In genomic region chr3:55852326-55852725, GRCh38 we compare ENCODE assay signal across 37 cellular contexts.
"Had no signal": no experiment of that assay in that cellular context is flagged by ENCODE, and none has a peak within 500 bp of the region (broad histone marks: within the 10 kb centered on the region; RNA-seq: fewer than 3 reads in every experiment).

No MANE protein-coding gene starts in this region.

- H3K27ac Mint-ChIP-seq: activated naive CD4-positive, alpha-beta T cell treated with anti-CD3 and anti-CD28 coated beads for 36 hours; activated naive CD4-positive, alpha-beta T cell treated with anti-CD3 and anti-CD28 coated beads, Interleukin-2, amount 10 ng/mL, durations not matched to agents 7 days and 5 days; activated naive CD4-positive, alpha-beta T cell treated with anti-CD3 and anti-CD28 coated beads, Interleukin-2, amount 50 U/mL, for 24 hours; activated naive CD4-positive, alpha-beta T cell treated with anti-CD3 and anti-CD28 coated beads, Interleukin-2, amount 50 U/mL, for 72 hours; activated naive CD8-positive, alpha-beta T cell; activated naive CD8-positive, alpha-beta T cell treated with anti-CD3 and anti-CD28 coated beads for 36 hours; activated naive CD8-positive, alpha-beta T cell treated with anti-CD3 and anti-CD28 coated beads, Interleukin-2, amount 10 ng/mL, durations not matched to agents 7 days and 5 days; activated naive CD8-positive, alpha-beta T cell treated with anti-CD3 and anti-CD28 coated beads, Interleukin-2, amount 50 U/mL, for 24 hours; activated T-cell treated with anti-CD3 and anti-CD28 coated beads, Interleukin-2, amount 50 U/mL, for 24 hours; activated T-cell treated with anti-CD3 and anti-CD28 coated beads, Interleukin-2, amount 50 U/mL, for 72 hours; activated T-helper 1 cell treated with anti-CD3 and anti-CD28 coated beads, Interleukin-12 subunit alpha, Interleukin-12 subunit beta, Interleukin-2, Interleukin-4 antibody, amounts not matched to agents 30 ng/mL and 10 ng/mL and 1 ng/mL, durations not matched to agents 14 hours and 24 hours and 36 hours; activated T-helper 17 cell treated with anti-CD3 and anti-CD28 coated beads, Interleukin-2, amount 50 U/mL, for 72 hours; activated T-helper 2 cell treated with anti-CD3 and anti-CD28 coated beads, Interferon-gamma antibody, Interleukin-2, Interleukin-4, amounts not matched to agents 10 μg/mL and 5 μg/mL and 100 μg/mL, durations not matched to agents 14 hours and 24 hours and 36 hours; brain had no signal

- H3K4me1 ChIP-seq: adrenal gland, ascending aorta, body of pancreas, breast epithelium had no signal

- ATAC-seq: activated naive CD4-positive, alpha-beta T cell treated with anti-CD3 and anti-CD28 coated beads, Interleukin-2, amount 50 U/mL, for 72 hours; activated naive CD8-positive, alpha-beta T cell treated with anti-CD3 and anti-CD28 coated beads, Interleukin-2, amount 50 U/mL, for 24 hours; activated T-cell treated with anti-CD3 and anti-CD28 coated beads, Interleukin-2, amount 50 U/mL, for 4 hours; activated T-cell treated with anti-CD3 and anti-CD28 coated beads, Interleukin-2, amount 50 U/mL, for 72 hours; activated T-helper 17 cell treated with anti-CD3 and anti-CD28 coated beads, Interleukin-2, amount 50 U/mL, for 72 hours; body of pancreas had no signal

- H3K36me3 ChIP-seq: adrenal gland, ascending aorta, brain microvascular endothelial cell, breast epithelium, cardiac muscle cell had no signal

- DNase-seq: activated effector memory CD4-positive, alpha-beta T cell treated with anti-CD3 and anti-CD28 coated beads, Interleukin-2, amount 50 U/mL, for 16 hours; activated effector memory CD4-positive, alpha-beta T cell treated with Interleukin-2 at 50 U/mL for 16 hours; activated gamma-delta T cell; activated gamma-delta T cell treated with Interleukin-2 at 50 U/mL for 16 hours; activated naive CD4-positive, alpha-beta T cell; activated naive CD4-positive, alpha-beta T cell treated with anti-CD3 and anti-CD28 coated beads for 36 hours; activated naive CD4-positive, alpha-beta T cell treated with anti-CD3 and anti-CD28 coated beads, Interleukin-2, amount 10 ng/mL, durations not matched to agents 7 days and 5 days; activated naive CD4-positive, alpha-beta T cell treated with anti-CD3 and anti-CD28 coated beads, Interleukin-2, amount 50 U/mL, for 16 hours; activated naive CD4-positive, alpha-beta T cell treated with Interleukin-2 at 50 U/mL for 16 hours; activated naive CD8-positive, alpha-beta T cell treated with anti-CD3 and anti-CD28 coated beads for 36 hours; activated naive CD8-positive, alpha-beta T cell treated with anti-CD3 and anti-CD28 coated beads, Interleukin-2, amount 10 ng/mL, durations not matched to agents 7 days and 5 days; activated naive CD8-positive, alpha-beta T cell treated with anti-CD3 and anti-CD28 coated beads, Interleukin-2, amount 50 U/mL, for 24 hours; activated T-cell treated with anti-CD3 and anti-CD28 coated beads, Interleukin-2, amount 50 U/mL, for 24 hours; activated T-cell treated with anti-CD3 and anti-CD28 coated beads, Interleukin-2, amount 50 U/mL, for 4 hours; activated T-cell treated with anti-CD3 and anti-CD28 coated beads, Interleukin-2, amount 50 U/mL, for 48 hours; activated T-cell treated with anti-CD3 and anti-CD28 coated beads, Interleukin-2, amount 50 U/mL, for 72 hours; adrenal gland; amniotic stem cell; amygdala; anterior cingulate cortex; aorta; body of pancreas; brain microvascular endothelial cell; caudate nucleus; central memory CD4-positive, alpha-beta T cell; cerebellar nuclear complex had no signal

- H3K27ac ChIP-seq: adrenal gland, ascending aorta, body of pancreas, brain microvascular endothelial cell, breast epithelium, cardiac muscle cell had no signal

- H3K9me3 Mint-ChIP-seq: activated naive CD4-positive, alpha-beta T cell treated with anti-CD3 and anti-CD28 coated beads for 36 hours; activated naive CD4-positive, alpha-beta T cell treated with anti-CD3 and anti-CD28 coated beads, Interleukin-2, amount 50 U/mL, for 24 hours; activated naive CD8-positive, alpha-beta T cell treated with anti-CD3 and anti-CD28 coated beads for 36 hours; activated naive CD8-positive, alpha-beta T cell treated with anti-CD3 and anti-CD28 coated beads, Interleukin-2, amount 50 U/mL, for 24 hours; activated T-cell treated with anti-CD3 and anti-CD28 coated beads, Interleukin-2, amount 50 U/mL, for 24 hours; activated T-helper 1 cell treated with anti-CD3 and anti-CD28 coated beads, Interleukin-12 subunit alpha, Interleukin-12 subunit beta, Interleukin-2, Interleukin-4 antibody, amounts not matched to agents 30 ng/mL and 10 ng/mL and 1 ng/mL, durations not matched to agents 14 hours and 24 hours and 36 hours had no signal

- H3K36me3 Mint-ChIP-seq: activated naive CD4-positive, alpha-beta T cell treated with anti-CD3 and anti-CD28 coated beads, Interleukin-2, amount 10 ng/mL, durations not matched to agents 7 days and 5 days; activated naive CD4-positive, alpha-beta T cell treated with anti-CD3 and anti-CD28 coated beads, Interleukin-2, amount 50 U/mL, for 24 hours; activated naive CD4-positive, alpha-beta T cell treated with anti-CD3 and anti-CD28 coated beads, Interleukin-2, amount 50 U/mL, for 72 hours; activated naive CD8-positive, alpha-beta T cell; activated naive CD8-positive, alpha-beta T cell treated with anti-CD3 and anti-CD28 coated beads for 36 hours; activated naive CD8-positive, alpha-beta T cell treated with anti-CD3 and anti-CD28 coated beads, Interleukin-2, amount 10 ng/mL, durations not matched to agents 7 days and 5 days had no signal

- H3K4me3 ChIP-seq: adrenal gland, ascending aorta, body of pancreas, breast epithelium, cardiac muscle cell had no signal

- H3K4me1 Mint-ChIP-seq: activated naive CD4-positive, alpha-beta T cell treated with anti-CD3 and anti-CD28 coated beads, Interleukin-2, amount 10 ng/mL, durations not matched to agents 7 days and 5 days; activated naive CD4-positive, alpha-beta T cell treated with anti-CD3 and anti-CD28 coated beads, Interleukin-2, amount 50 U/mL, for 24 hours; activated naive CD8-positive, alpha-beta T cell treated with anti-CD3 and anti-CD28 coated beads for 36 hours; activated naive CD8-positive, alpha-beta T cell treated with anti-CD3 and anti-CD28 coated beads, Interleukin-2, amount 10 ng/mL, durations not matched to agents 7 days and 5 days; activated naive CD8-positive, alpha-beta T cell treated with anti-CD3 and anti-CD28 coated beads, Interleukin-2, amount 50 U/mL, for 24 hours; activated T-helper 17 cell treated with anti-CD3 and anti-CD28 coated beads, Interleukin-2, amount 50 U/mL, for 72 hours; central memory CD8-positive, alpha-beta T cell had no signal

- H3K9me3 ChIP-seq: adrenal gland, ascending aorta, body of pancreas, breast epithelium had no signal

- H3K27me3 ChIP-seq: adrenal gland, ascending aorta, body of pancreas, brain microvascular endothelial cell, breast epithelium, cardiac muscle cell had no signal

- H3K4me3 Mint-ChIP-seq: activated naive CD4-positive, alpha-beta T cell treated with anti-CD3 and anti-CD28 coated beads for 36 hours; activated naive CD4-positive, alpha-beta T cell treated with anti-CD3 and anti-CD28 coated beads, Interleukin-2, amount 10 ng/mL, durations not matched to agents 7 days and 5 days; activated naive CD4-positive, alpha-beta T cell treated with anti-CD3 and anti-CD28 coated beads, Interleukin-2, amount 50 U/mL, for 24 hours; activated naive CD8-positive, alpha-beta T cell; activated naive CD8-positive, alpha-beta T cell treated with anti-CD3 and anti-CD28 coated beads for 36 hours; activated naive CD8-positive, alpha-beta T cell treated with anti-CD3 and anti-CD28 coated beads, Interleukin-2, amount 10 ng/mL, durations not matched to agents 7 days and 5 days; activated naive CD8-positive, alpha-beta T cell treated with anti-CD3 and anti-CD28 coated beads, Interleukin-2, amount 50 U/mL, for 24 hours; activated T-cell treated with anti-CD3 and anti-CD28 coated beads, Interleukin-2, amount 50 U/mL, for 24 hours; activated T-cell treated with anti-CD3 and anti-CD28 coated beads, Interleukin-2, amount 50 U/mL, for 4 hours; activated T-cell treated with anti-CD3 and anti-CD28 coated beads, Interleukin-2, amount 50 U/mL, for 72 hours; activated T-helper 1 cell treated with anti-CD3 and anti-CD28 coated beads, Interleukin-12 subunit alpha, Interleukin-12 subunit beta, Interleukin-2, Interleukin-4 antibody, amounts not matched to agents 30 ng/mL and 10 ng/mL and 1 ng/mL, durations not matched to agents 14 hours and 24 hours and 36 hours; activated T-helper 17 cell treated with anti-CD3 and anti-CD28 coated beads, Interleukin-2, amount 50 U/mL, for 72 hours; brain; central memory CD8-positive, alpha-beta T cell had no signal

- H3K27me3 Mint-ChIP-seq: activated naive CD4-positive, alpha-beta T cell treated with anti-CD3 and anti-CD28 coated beads, Interleukin-2, amount 10 ng/mL, durations not matched to agents 7 days and 5 days; activated naive CD4-positive, alpha-beta T cell treated with anti-CD3 and anti-CD28 coated beads, Interleukin-2, amount 50 U/mL, for 24 hours; activated naive CD8-positive, alpha-beta T cell treated with anti-CD3 and anti-CD28 coated beads for 36 hours; activated naive CD8-positive, alpha-beta T cell treated with anti-CD3 and anti-CD28 coated beads, Interleukin-2, amount 10 ng/mL, durations not matched to agents 7 days and 5 days; activated naive CD8-positive, alpha-beta T cell treated with anti-CD3 and anti-CD28 coated beads, Interleukin-2, amount 50 U/mL, for 24 hours; activated T-cell treated with anti-CD3 and anti-CD28 coated beads, Interleukin-2, amount 50 U/mL, for 24 hours; activated T-helper 17 cell treated with anti-CD3 and anti-CD28 coated beads, Interleukin-2, amount 50 U/mL, for 72 hours; central memory CD8-positive, alpha-beta T cell had no signal
